20 cellular contexts compared by ENCODE assay signal in the genomic region with DNA sequence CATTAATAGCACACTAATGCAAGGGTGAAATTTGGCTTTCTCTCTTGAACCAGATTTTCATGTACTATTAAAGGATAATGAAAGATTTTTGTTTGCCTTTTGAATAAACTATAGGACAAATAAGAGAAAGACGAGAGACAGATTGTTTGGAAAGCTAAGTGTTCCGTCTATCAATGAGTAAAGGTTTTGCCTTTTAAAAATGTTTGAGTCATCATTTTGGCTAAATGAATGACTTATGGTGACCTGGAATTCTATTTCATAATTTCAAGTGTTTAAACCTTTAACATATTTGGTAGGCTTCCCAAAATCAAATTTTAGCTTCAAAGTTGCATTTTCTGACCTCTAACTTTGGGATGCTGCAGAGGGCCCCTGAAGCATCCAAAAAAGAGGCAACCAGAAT.
DNase-seq lines count a peak whose midpoint lies in the region; ATAC-seq and TF ChIP-seq lines count a peak whose summit lies in the region.
"Had no signal": no experiment of that assay in that cellular context is flagged by ENCODE, and none has a peak within 500 bp of the region (broad histone marks: within the 10 kb centered on the region; RNA-seq: fewer than 3 reads in every experiment).

No MANE protein-coding gene starts in this region.

- H3K36me3 Mint-ChIP-seq in activated CD8-positive, alpha-beta memory T cell treated with anti-CD3 and anti-CD28 coated beads, Interleukin-2, amount 10 ng/mL, durations not matched to agents 7 days and 5 days: no peaks in the 10 kb centered on the region
- no peaks in the 10 kb centered on the region for H3K36me3 Mint-ChIP-seq in T-helper 2 cell treated with Interferon-gamma antibody and Interleukin-4, amounts not matched to agents 5 μg/mL and 100 μg/mL, for 36 hours (ENCODE audit: low read depth)
- no peaks in the 10 kb centered on the region for H3K36me3 Mint-ChIP-seq in progenitor cell of endocrine pancreas (ENCODE audit: insufficient read depth)

- H3K4me3 Mint-ChIP-seq in activated CD8-positive, alpha-beta memory T cell treated with anti-CD3 and anti-CD28 coated beads, Interleukin-2, amount 10 ng/mL, durations not matched to agents 7 days and 5 days: no peak overlapping the region
- H3K4me3 Mint-ChIP-seq in T-helper 2 cell treated with Interferon-gamma antibody and Interleukin-4, amounts not matched to agents 5 μg/mL and 100 μg/mL, for 36 hours: no peak overlapping the region
- H3K4me3 Mint-ChIP-seq in progenitor cell of endocrine pancreas (ENCODE audit: low read depth): no peak overlapping the region

- peaks cover 2% of the 10 kb centered on the region for H3K9me3 ChIP-seq in RWPE2 (ENCODE audit: severe bottlenecking)

- CTCF ChIA-PET in activated CD8-positive, alpha-beta memory T cell treated with anti-CD3 and anti-CD28 coated beads, Interleukin-2, amount 10 ng/mL, durations not matched to agents 7 days and 5 days (lab: Charles Lee): no interaction called here

- no peaks in the 10 kb centered on the region for H3K4me1 Mint-ChIP-seq in activated CD8-positive, alpha-beta memory T cell treated with anti-CD3 and anti-CD28 coated beads, Interleukin-2, amount 10 ng/mL, durations not matched to agents 7 days and 5 days
- no peaks in the 10 kb centered on the region for H3K4me1 Mint-ChIP-seq in T-helper 2 cell treated with Interferon-gamma antibody and Interleukin-4, amounts not matched to agents 5 μg/mL and 100 μg/mL, for 36 hours (ENCODE audit: low read depth)
- H3K4me1 Mint-ChIP-seq in progenitor cell of endocrine pancreas (ENCODE audit: low read depth): peaks cover 6% of the 10 kb centered on the region

- H3K27me3 ChIP-seq in RWPE2 (ENCODE audit: insufficient read depth, poor library complexity, severe bottlenecking): no peaks in the 10 kb centered on the region
- no peaks in the 10 kb centered on the region for H3K27me3 ChIP-seq in brain microvascular endothelial cell (replicated peaks)
- H3K27me3 ChIP-seq: MG63 had no signal

- peaks cover 18% of the 10 kb centered on the region for H3K4me1 ChIP-seq in RWPE2 (ENCODE audit: insufficient read depth, poor library complexity, severe bottlenecking)

- H3K27ac Mint-ChIP-seq in activated CD8-positive, alpha-beta memory T cell treated with anti-CD3 and anti-CD28 coated beads, Interleukin-2, amount 10 ng/mL, durations not matched to agents 7 days and 5 days: no peak overlapping the region
- H3K27ac Mint-ChIP-seq in T-helper 2 cell treated with Interferon-gamma antibody and Interleukin-4, amounts not matched to agents 5 μg/mL and 100 μg/mL, for 36 hours: no peak overlapping the region
- H3K27ac Mint-ChIP-seq in progenitor cell of endocrine pancreas: no peak overlapping the region

- H3K9me3 Mint-ChIP-seq in activated CD8-positive, alpha-beta memory T cell treated with anti-CD3 and anti-CD28 coated beads, Interleukin-2, amount 10 ng/mL, durations not matched to agents 7 days and 5 days (ENCODE audit: low read depth): no peaks in the 10 kb centered on the region
- no peaks in the 10 kb centered on the region for H3K9me3 Mint-ChIP-seq in T-helper 2 cell treated with Interferon-gamma antibody and Interleukin-4, amounts not matched to agents 5 μg/mL and 100 μg/mL, for 36 hours
- peaks cover 20% of the 10 kb centered on the region for H3K9me3 Mint-ChIP-seq in progenitor cell of endocrine pancreas (ENCODE audit: low read depth)

- ATAC-seq in RWPE2 (ENCODE audit: low read depth): 0 out of 3 replicates have a peak, but pooled peaks have one; percentile 40
- ATAC-seq in activated CD8-positive, alpha-beta memory T cell treated with anti-CD3 and anti-CD28 coated beads, Interleukin-2, amount 10 ng/mL, durations not matched to agents 7 days and 5 days: no peak
- ATAC-seq: Panc1 had no signal

- no peaks in the 10 kb centered on the region for H3K27me3 Mint-ChIP-seq in activated CD8-positive, alpha-beta memory T cell treated with anti-CD3 and anti-CD28 coated beads, Interleukin-2, amount 10 ng/mL, durations not matched to agents 7 days and 5 days
- H3K27me3 Mint-ChIP-seq in T-helper 2 cell treated with Interferon-gamma antibody and Interleukin-4, amounts not matched to agents 5 μg/mL and 100 μg/mL, for 36 hours (ENCODE audit: low read depth): no peaks in the 10 kb centered on the region
- no peaks in the 10 kb centered on the region for H3K27me3 Mint-ChIP-seq in progenitor cell of endocrine pancreas

- TF ChIP-seq CTCF in RWPE2 (IDR thresholded peaks at IDR 0.05; ENCODE audit: poor library complexity, severe bottlenecking) (no peak), cardiac fibroblast (IDR thresholded peaks at IDR 0.05; ENCODE audit: low read depth, low read length) (no peak), foreskin fibroblast (IDR thresholded peaks at IDR 0.05; ENCODE audit: low read depth, low read length) (no peak), brain microvascular endothelial cell (IDR thresholded peaks at IDR 0.05; ENCODE audit: low read depth, low read length, missing control alignments) (no peak), progenitor cell of endocrine pancreas (IDR thresholded peaks at IDR 0.05; ENCODE audit: unreplicated experiment) (no peak)

- H3K4me3 ChIP-seq in RWPE2 (ENCODE audit: severe bottlenecking) (no peak overlapping the region), cardiac fibroblast (replicated peaks in 1 of 2; ENCODE audit: low read depth in 2 of 2, low read length in 2 of 2) (no peak overlapping the region), foreskin fibroblast (ENCODE audit: low read depth in 1 of 2, low read length in 2 of 2) (no peak overlapping the region), brain microvascular endothelial cell (ENCODE audit: low read depth, low read length) (no peak overlapping the region)
- H3K4me3 ChIP-seq: MG63 had no signal

- H3K27ac ChIP-seq in RWPE2 (ENCODE audit: poor library complexity, severe bottlenecking): no peak overlapping the region
- no peak overlapping the region for H3K27ac ChIP-seq in brain microvascular endothelial cell
- H3K27ac ChIP-seq: HL-60 had no signal

- H3K36me3 ChIP-seq in RWPE2 (ENCODE audit: low read depth): no peaks in the 10 kb centered on the region
- no peaks in the 10 kb centered on the region for H3K36me3 ChIP-seq in brain microvascular endothelial cell (replicated peaks)
- H3K36me3 ChIP-seq: MG63 had no signal

- in situ Hi-C loops in brain microvascular endothelial cell (cut with HindIII; ENCODE audit: low pct_ligation_motif_present, low sequenced_read_pairs): no loop called here

- DNase-seq in HCEC 1CT: peak; percentile 79
- DNase-seq in RWPE2 (ENCODE audit: low spot score): no peak
- DNase-seq in cardiac fibroblast (ENCODE audit: low read depth in 2 of 2): peak; percentile 29 to 65
- peak; percentile 6 to 52 for DNase-seq in foreskin fibroblast
- DNase-seq in activated CD8-positive, alpha-beta memory T cell treated with anti-CD3 and anti-CD28 coated beads, Interleukin-2, amount 10 ng/mL, durations not matched to agents 7 days and 5 days: no peak
- DNase-seq in T-helper 2 cell treated with Interferon-gamma antibody and Interleukin-4, amounts not matched to agents 5 μg/mL and 100 μg/mL, for 36 hours (ENCODE audit: low spot score): no peak
- DNase-seq in brain microvascular endothelial cell: no peak
- DNase-seq in progenitor cell of endocrine pancreas (ENCODE audit: low spot score, unreplicated experiment): no peak
- DNase-seq: ACHN, AML-193, COR-L47, H7, KBM-7, MG63, NCI-H1092 treated with DMSO at 0.1 percent for 48 hours, NCI-H2081 treated with DMSO at 0.1 percent for 48 hours, NCI-H524, SHP77 had no signal

Comparison
In these comparisons a context has a peak if more than half of its experiments do, and no peak if none do; other contexts are left out.
1. DNase-seq: peak in HCEC 1CT (single experiment), cardiac fibroblast (2 of 2) and foreskin fibroblast (2 of 2); none in RWPE2 (single experiment), activated CD8-positive, alpha-beta memory T cell treated with anti-CD3 and anti-CD28 coated beads, Interleukin-2, amount 10 ng/mL, durations not matched to agents 7 days and 5 days (single experiment), T-helper 2 cell treated with Interferon-gamma antibody and Interleukin-4, amounts not matched to agents 5 μg/mL and 100 μg/mL, for 36 hours (single experiment), brain microvascular endothelial cell (single experiment) and progenitor cell of endocrine pancreas (single experiment).